ENCODE assay signal across 8 cellular contexts in the genomic region with DNA sequence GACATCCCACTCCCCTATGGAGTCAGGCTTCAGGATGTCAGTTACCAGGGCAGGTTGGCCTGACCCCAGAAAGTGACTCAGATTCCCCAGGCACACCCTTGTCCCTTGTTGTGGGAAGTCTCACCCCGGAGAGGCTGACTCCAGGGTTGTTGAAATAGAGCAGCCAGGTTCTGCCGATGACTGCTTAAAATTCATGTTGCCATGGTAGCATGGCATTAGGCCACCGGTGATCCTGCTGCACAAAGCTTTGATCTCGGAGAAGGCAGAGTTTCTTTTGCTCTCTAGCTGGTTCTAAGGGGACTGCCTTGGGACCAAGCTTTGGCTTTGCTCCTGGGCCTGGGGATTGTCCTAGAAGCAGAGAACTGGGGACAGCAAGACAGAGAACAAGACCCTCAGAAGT.
DNase-seq lines count a peak whose midpoint lies in the region; ATAC-seq lines count a peak whose summit lies in the region.
"Had no signal": no experiment of that assay in that cellular context is flagged by ENCODE, and none has a peak within 500 bp of the region (broad histone marks: within the 10 kb centered on the region; RNA-seq: fewer than 3 reads in every experiment).

No MANE protein-coding gene starts in this region.

- H2AFZ ChIP-seq in GM23248: peak overlapping the region; percentile 51

- H3K9ac ChIP-seq in GM23248: peak overlapping the region; percentile 57; the same call in 1 of the 2 replicates

- H3K9me2 ChIP-seq in GM23248 (ENCODE audit: insufficient read depth): no peaks in the 10 kb centered on the region

- 3 to 5% methylated on average over 4 of the region's 4 CpGs for WGBS in GM23248 (ENCODE audit: low coverage in 1 of 2, low lambda C conversion rate in 2 of 2, missing lambda C conversion rate in 2 of 2), 2 experiments
- WGBS in ectodermal cell, 2 experiments: 5 to 8% methylated on average over 4 of the region's 4 CpGs

- peak; percentile 83 for DNase-seq in GM23248
- peak; percentile 82 for DNase-seq in NCI-H345 (lab: John Stamatoyannopoulos, UW)
- DNase-seq in nucleus accumbens (lab: John Stamatoyannopoulos, UW): peak in 35 of 56 donors; percentile 4 to 74 (median 28)

- H4K20me1 ChIP-seq in GM23248 (ENCODE audit: insufficient read depth): no peaks in the 10 kb centered on the region

- H3K36me3 ChIP-seq in GM23248 (ENCODE audit: low read depth) (no peaks in the 10 kb centered on the region), ectodermal cell (ENCODE audit: control insufficient read depth, insufficient read depth, low read length) (no peaks in the 10 kb centered on the region)
- H3K36me3 ChIP-seq: heart right ventricle had no signal

- in situ Hi-C loops in GM23248 (cut with MboI): no loop called here

- no peak overlapping the region for H3K4me3 ChIP-seq in GM23248
- H3K4me3 ChIP-seq in ectodermal cell (ENCODE audit: insufficient read depth, low read depth, low read length): no peak overlapping the region
- H3K4me3 ChIP-seq: heart right ventricle had no signal

- no peak for ATAC-seq in GM18868 (IDR thresholded peaks at IDR 0.05; ENCODE audit: unreplicated experiment)
- no peak for ATAC-seq in HG03097 (IDR thresholded peaks at IDR 0.05; ENCODE audit: low FRiP score, unreplicated experiment)
- ATAC-seq in GM21390 (IDR thresholded peaks at IDR 0.05; ENCODE audit: unreplicated experiment): no peak

- H3K27me3 ChIP-seq in GM23248 (replicated peaks; ENCODE audit: insufficient read depth) (0 out of 2 replicates have a peak, but pooled peaks cover 4% of the 10 kb centered on the region), ectodermal cell (ENCODE audit: control insufficient read depth, insufficient read depth, low read length, poor library complexity, severe bottlenecking) (no peaks in the 10 kb centered on the region)

- H3F3A ChIP-seq in GM23248 (ENCODE audit: insufficient read depth): no peaks in the 10 kb centered on the region

- H3K27ac ChIP-seq in GM23248 (0 out of 2 replicates have a peak overlapping the region, but pooled peaks have one; percentile 11), ectodermal cell (ENCODE audit: insufficient read depth, low read depth, low read length, poor library complexity, severe bottlenecking) (peak overlapping the region; percentile 64)
- H3K27ac ChIP-seq: heart right ventricle had no signal

- H3K9me3 ChIP-seq in GM23248 (ENCODE audit: low read depth) (no peaks in the 10 kb centered on the region), ectodermal cell (ENCODE audit: control insufficient read depth, low read length) (no peaks in the 10 kb centered on the region)
- H3K9me3 ChIP-seq: heart right ventricle had no signal

- H3K4me2 ChIP-seq in GM23248 (ENCODE audit: unreplicated experiment): peak overlapping the region; percentile 43

- H3K79me2 ChIP-seq in GM23248 (ENCODE audit: insufficient read depth): no peaks in the 10 kb centered on the region

- H3K4me1 ChIP-seq in GM23248 (ENCODE audit: insufficient read depth) (peaks cover 5% of the 10 kb centered on the region), ectodermal cell (ENCODE audit: control insufficient read depth, insufficient read depth, low read length) (peaks cover 8% of the 10 kb centered on the region)
- H3K4me1 ChIP-seq: heart right ventricle had no signal

Comparison
In these comparisons a context has a peak if more than half of its experiments do, and no peak if none do; other contexts are left out.
1. DNase-seq: peak in every context shown above with its lines; median percentile 83 in GM23248; 82 in NCI-H345; 28 in nucleus accumbens.